Comparison of ENCODE assay signal across 13 cellular contexts in the genomic region with DNA sequence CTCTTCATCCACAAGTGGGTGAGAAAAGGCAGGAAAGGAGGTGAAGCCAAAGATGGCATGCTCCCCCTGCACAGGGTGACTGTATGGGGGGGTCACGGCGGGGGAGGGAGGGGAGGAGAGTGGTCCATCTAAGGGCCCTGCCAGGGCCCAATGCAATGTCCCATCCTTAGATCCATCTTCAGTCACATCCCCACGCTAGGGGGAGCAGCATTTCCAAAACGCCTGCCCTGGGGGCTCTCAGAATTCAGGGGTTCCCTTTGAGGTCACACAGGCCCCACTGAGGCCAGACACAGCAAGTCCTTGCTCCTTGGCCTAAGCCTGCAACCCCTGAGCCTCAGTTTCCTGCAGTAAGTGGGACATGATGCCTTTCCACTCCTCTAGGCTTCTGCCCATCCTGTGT.
"Had no signal": no experiment of that assay in that cellular context is flagged by ENCODE, and none has a peak within 500 bp of the region (broad histone marks: within the 10 kb centered on the region; RNA-seq: fewer than 3 reads in every experiment).

No MANE protein-coding gene starts in this region.

- H3K27ac ChIP-seq: gastroesophageal sphincter, left lung, sigmoid colon had no signal

- DNase-seq: activated CD4-positive, alpha-beta T cell treated with anti-CD3 and anti-CD28 coated beads for 48 hours; activated naive CD4-positive, alpha-beta T cell treated with Interleukin-2 at 50 U/mL for 16 hours; activated naive CD8-positive, alpha-beta T cell treated with anti-CD3 and anti-CD28 coated beads, Interleukin-2, amount 50 U/mL, for 24 hours; caudate nucleus; effector memory CD4-positive, alpha-beta T cell; left lung; nephron progenitor cell; sigmoid colon; stimulated activated CD4-positive, alpha-beta T cell treated with anti-CD3 and anti-CD28 coated beads, Interleukin-2, amount 100 ng/mL, for 48 hours; stimulated activated naive CD8-positive, alpha-beta T cell treated with anti-CD3 and anti-CD28 coated beads, Interleukin-15, amount 100 ng/mL, for 72 hours had no signal

- H3K9me3 ChIP-seq: sigmoid colon had no signal

- H3K36me3 ChIP-seq: gastroesophageal sphincter, left lung, sigmoid colon had no signal

- H3K9me3 Mint-ChIP-seq: activated naive CD8-positive, alpha-beta T cell treated with anti-CD3 and anti-CD28 coated beads, Interleukin-2, amount 50 U/mL, for 24 hours; memory B cell; nephron progenitor cell; stimulated activated naive CD8-positive, alpha-beta T cell treated with anti-CD3 and anti-CD28 coated beads, Interleukin-15, amount 100 ng/mL, for 72 hours had no signal

- H3K4me3 ChIP-seq: gastroesophageal sphincter, left lung, sigmoid colon had no signal

- H3K36me3 Mint-ChIP-seq: memory B cell, WTC11 had no signal

- H3K4me1 Mint-ChIP-seq: activated naive CD8-positive, alpha-beta T cell treated with anti-CD3 and anti-CD28 coated beads, Interleukin-2, amount 50 U/mL, for 24 hours; memory B cell; WTC11 had no signal

- H3K27ac Mint-ChIP-seq: activated naive CD8-positive, alpha-beta T cell treated with anti-CD3 and anti-CD28 coated beads, Interleukin-2, amount 50 U/mL, for 24 hours; memory B cell; nephron progenitor cell; stimulated activated naive CD8-positive, alpha-beta T cell treated with anti-CD3 and anti-CD28 coated beads, Interleukin-15, amount 100 ng/mL, for 72 hours; WTC11 had no signal

- H3K27me3 ChIP-seq: left lung, sigmoid colon had no signal

- H3K4me3 Mint-ChIP-seq: activated naive CD8-positive, alpha-beta T cell treated with anti-CD3 and anti-CD28 coated beads, Interleukin-2, amount 50 U/mL, for 24 hours; memory B cell; nephron progenitor cell; stimulated activated naive CD8-positive, alpha-beta T cell treated with anti-CD3 and anti-CD28 coated beads, Interleukin-15, amount 100 ng/mL, for 72 hours; WTC11 had no signal

- ATAC-seq: activated naive CD8-positive, alpha-beta T cell treated with anti-CD3 and anti-CD28 coated beads, Interleukin-2, amount 50 U/mL, for 24 hours; gastroesophageal sphincter; left lung; stimulated activated naive CD8-positive, alpha-beta T cell treated with anti-CD3 and anti-CD28 coated beads, Interleukin-15, amount 100 ng/mL, for 72 hours had no signal

- H3K27me3 Mint-ChIP-seq: activated naive CD8-positive, alpha-beta T cell treated with anti-CD3 and anti-CD28 coated beads, Interleukin-2, amount 50 U/mL, for 24 hours; stimulated activated naive CD8-positive, alpha-beta T cell treated with anti-CD3 and anti-CD28 coated beads, Interleukin-15, amount 100 ng/mL, for 72 hours had no signal
